In the genomic region with DNA sequence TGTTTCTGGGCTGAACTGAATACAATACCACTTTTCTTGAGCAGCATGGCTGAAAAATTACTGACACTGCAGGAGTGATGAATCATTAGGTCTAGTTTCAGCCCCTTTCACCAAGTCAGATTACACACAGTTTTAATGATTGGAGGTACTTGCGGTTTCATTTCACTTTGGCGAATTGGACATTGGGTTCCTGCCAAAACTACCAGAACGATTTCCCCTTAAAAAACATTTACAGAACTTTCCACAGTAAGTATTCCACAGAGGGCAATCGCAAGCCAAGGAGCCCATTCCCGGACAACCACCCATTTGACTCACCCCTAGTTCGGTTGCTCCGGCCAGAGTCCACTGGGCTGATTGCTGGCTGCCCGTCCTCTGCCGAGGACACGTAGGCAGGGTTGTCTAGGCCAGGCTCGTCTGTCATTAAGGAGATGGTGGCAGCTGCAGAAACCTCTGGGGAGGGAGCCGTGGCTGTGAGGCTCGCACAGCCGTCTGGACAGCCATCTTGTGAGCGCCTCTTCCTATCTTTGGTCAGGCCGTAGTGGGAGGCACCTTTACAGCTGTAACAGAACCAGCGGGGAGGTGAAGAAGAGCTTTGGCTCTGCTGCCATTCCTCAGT, we compare ENCODE assay signal across 10 cellular contexts.
DNase-seq lines count a peak whose midpoint lies in the region; ATAC-seq and TF ChIP-seq lines count a peak whose summit lies in the region.
"Had no signal": no experiment of that assay in that cellular context is flagged by ENCODE, and none has a peak within 500 bp of the region (broad histone marks: within the 10 kb centered on the region; RNA-seq: fewer than 3 reads in every experiment).

No MANE protein-coding gene starts in this region.

- H3K27me3 Mint-ChIP-seq in glutamatergic neuron (ENCODE audit: unreplicated experiment): no peaks in the 10 kb centered on the region
- H3K27me3 Mint-ChIP-seq in CD8-positive, alpha-beta memory T cell: peaks cover 0 to 8% of the 10 kb centered on the region in 2 donors

- 20 to 41% (median 31%) methylated on average over 17 of the region's 17 CpGs for WGBS in psoas muscle, 3 donors

- no peaks in the 10 kb centered on the region for H3K9me3 Mint-ChIP-seq in glutamatergic neuron (ENCODE audit: unreplicated experiment)
- no peaks in the 10 kb centered on the region for H3K9me3 Mint-ChIP-seq in CD8-positive, alpha-beta memory T cell
- no peaks in the 10 kb centered on the region for H3K9me3 Mint-ChIP-seq in stimulated activated effector memory CD8-positive, alpha-beta T cell treated with anti-CD3 and anti-CD28 coated beads, Interleukin-12 subunit alpha, Interleukin-12 subunit beta, amount 100 ng/mL, for 72 hours
- H3K9me3 Mint-ChIP-seq: activated T-cell treated with anti-CD3 and anti-CD28 coated beads, Interleukin-2, amount 50 U/mL, for 4 hours had no signal

- no peaks in the 10 kb centered on the region for H3K27me3 ChIP-seq in SJCRH30
- H3K27me3 ChIP-seq in psoas muscle (ENCODE audit: insufficient read depth in 3 of 3, low read length in 2 of 3): no peaks in the 10 kb centered on the region
- no peaks in the 10 kb centered on the region for H3K27me3 ChIP-seq in CD8-positive, alpha-beta memory T cell (ENCODE audit: insufficient read depth, low read length, poor library complexity, severe bottlenecking)

- peak; percentile 79 to 95 (median 90) for ATAC-seq in psoas muscle
- ATAC-seq in stimulated activated naive CD8-positive, alpha-beta T cell treated with anti-CD3 and anti-CD28 coated beads, Interleukin-15, Interleukin-2, amounts not matched to agents 100 U/mL and 50 U/mL, for 24 hours: no peak
- ATAC-seq in stimulated activated effector memory CD8-positive, alpha-beta T cell treated with anti-CD3 and anti-CD28 coated beads, Interleukin-12 subunit alpha, Interleukin-12 subunit beta, amount 100 ng/mL, for 72 hours: no peak
- ATAC-seq: activated T-cell treated with anti-CD3 and anti-CD28 coated beads, Interleukin-2, amount 50 U/mL, for 4 hours had no signal

- H3K36me3 Mint-ChIP-seq in glutamatergic neuron (ENCODE audit: unreplicated experiment): no peaks in the 10 kb centered on the region
- H3K36me3 Mint-ChIP-seq in CD8-positive, alpha-beta memory T cell: no peaks in the 10 kb centered on the region
- H3K36me3 Mint-ChIP-seq in stimulated activated effector memory CD8-positive, alpha-beta T cell treated with anti-CD3 and anti-CD28 coated beads, Interleukin-12 subunit alpha, Interleukin-12 subunit beta, amount 100 ng/mL, for 72 hours: no peaks in the 10 kb centered on the region

- H3K27ac ChIP-seq in SJCRH30 (peak overlapping the region; percentile 88), psoas muscle (peak overlapping the region; percentile 11)
- H3K27ac ChIP-seq in CD8-positive, alpha-beta memory T cell (ENCODE audit: low read depth, low read length): no peak overlapping the region

- intact Hi-C loops in psoas muscle (cut with DNase I): no loop called here

- no peaks in the 10 kb centered on the region for H3K9me3 ChIP-seq in SJCRH30 (replicated peaks)
- H3K9me3 ChIP-seq in psoas muscle: no peaks in the 10 kb centered on the region
- H3K9me3 ChIP-seq in CD8-positive, alpha-beta memory T cell (ENCODE audit: low read length): no peaks in the 10 kb centered on the region

- peaks cover 6% of the 10 kb centered on the region for H3K4me1 Mint-ChIP-seq in glutamatergic neuron (ENCODE audit: low read depth, unreplicated experiment)
- no peaks in the 10 kb centered on the region for H3K4me1 Mint-ChIP-seq in CD8-positive, alpha-beta memory T cell
- H3K4me1 Mint-ChIP-seq in stimulated activated effector memory CD8-positive, alpha-beta T cell treated with anti-CD3 and anti-CD28 coated beads, Interleukin-12 subunit alpha, Interleukin-12 subunit beta, amount 100 ng/mL, for 72 hours: no peaks in the 10 kb centered on the region

- H3K4me1 ChIP-seq in SJCRH30: peaks cover 9% of the 10 kb centered on the region; the same call in 1 of the 2 replicates
- H3K4me1 ChIP-seq in psoas muscle: no peaks in the 10 kb centered on the region
- H3K4me1 ChIP-seq in CD8-positive, alpha-beta memory T cell (ENCODE audit: insufficient read depth, low read length): no peaks in the 10 kb centered on the region

- no peak for TF ChIP-seq CTCF in glutamatergic neuron (IDR thresholded peaks at IDR 0.05; ENCODE audit: partially characterized antibody, unreplicated experiment)
- no peak for TF ChIP-seq CTCF in psoas muscle (IDR thresholded peaks at IDR 0.05)

- DNase-seq in EH (ENCODE audit: low read depth) (peak; percentile 54), SJCRH30 (peak; percentile 83 to 85), glutamatergic neuron (peak; percentile 61), psoas muscle (peak; percentile 74 to 88), NOMO-1 (lab: John Stamatoyannopoulos, UW; ENCODE audit: unreplicated experiment in 2 of 2) (no peak)
- no peak for DNase-seq in CD8-positive, alpha-beta memory T cell
- no peak for DNase-seq in stimulated activated naive CD8-positive, alpha-beta T cell treated with anti-CD3 and anti-CD28 coated beads, Interleukin-15, Interleukin-2, amounts not matched to agents 100 U/mL and 50 U/mL, for 24 hours
- DNase-seq in stimulated activated effector memory CD8-positive, alpha-beta T cell treated with anti-CD3 and anti-CD28 coated beads, Interleukin-12 subunit alpha, Interleukin-12 subunit beta, amount 100 ng/mL, for 72 hours (ENCODE audit: low spot score in 2 of 2): no peak
- DNase-seq: activated T-cell treated with anti-CD3 and anti-CD28 coated beads, Interleukin-2, amount 50 U/mL, for 4 hours; NCI-H510A had no signal

- H3K4me3 Mint-ChIP-seq in glutamatergic neuron (ENCODE audit: unreplicated experiment): no peak overlapping the region
- H3K4me3 Mint-ChIP-seq in CD8-positive, alpha-beta memory T cell: no peak overlapping the region
- no peak overlapping the region for H3K4me3 Mint-ChIP-seq in stimulated activated effector memory CD8-positive, alpha-beta T cell treated with anti-CD3 and anti-CD28 coated beads, Interleukin-12 subunit alpha, Interleukin-12 subunit beta, amount 100 ng/mL, for 72 hours
- H3K4me3 Mint-ChIP-seq: activated T-cell treated with anti-CD3 and anti-CD28 coated beads, Interleukin-2, amount 50 U/mL, for 4 hours had no signal

- POLR2A ChIA-PET in CD8-positive, alpha-beta memory T cell (lab: Charles Lee): no interaction called here

- H3K4me3 ChIP-seq in SJCRH30 (peak overlapping the region; percentile 54), psoas muscle (peak overlapping the region; percentile 13)
- H3K4me3 ChIP-seq in CD8-positive, alpha-beta memory T cell (ENCODE audit: low read length): no peak overlapping the region

- CTCF ChIA-PET in CD8-positive, alpha-beta memory T cell (lab: Charles Lee): interaction anchor here (1.6 kb wide), 1 partner anchor 726 kb away, joined by 4 read pairs; no protein-coding TSS in a partner anchor

- H3K36me3 ChIP-seq in SJCRH30 (no peaks in the 10 kb centered on the region), psoas muscle (ENCODE audit: insufficient read depth in 1 of 2, low read depth in 1 of 2) (no peaks in the 10 kb centered on the region)
- H3K36me3 ChIP-seq in CD8-positive, alpha-beta memory T cell (ENCODE audit: insufficient read depth, low read length): no peaks in the 10 kb centered on the region

- H3K27ac Mint-ChIP-seq in glutamatergic neuron (ENCODE audit: unreplicated experiment): peak overlapping the region; percentile 85
- H3K27ac Mint-ChIP-seq in CD8-positive, alpha-beta memory T cell: no peak overlapping the region
- H3K27ac Mint-ChIP-seq in stimulated activated effector memory CD8-positive, alpha-beta T cell treated with anti-CD3 and anti-CD28 coated beads, Interleukin-12 subunit alpha, Interleukin-12 subunit beta, amount 100 ng/mL, for 72 hours: no peak overlapping the region

Comparison
In these comparisons a context has a peak if more than half of its experiments do, and no peak if none do; other contexts are left out.
1. DNase-seq: peak in EH (single experiment), SJCRH30 (2 of 2), glutamatergic neuron (single experiment) and psoas muscle (2 of 2); none in CD8-positive, alpha-beta memory T cell (0 of 5), stimulated activated naive CD8-positive, alpha-beta T cell treated with anti-CD3 and anti-CD28 coated beads, Interleukin-15, Interleukin-2, amounts not matched to agents 100 U/mL and 50 U/mL, for 24 hours (single experiment), NOMO-1 (0 of 2) and stimulated activated effector memory CD8-positive, alpha-beta T cell treated with anti-CD3 and anti-CD28 coated beads, Interleukin-12 subunit alpha, Interleukin-12 subunit beta, amount 100 ng/mL, for 72 hours (0 of 2).
2. ATAC-seq: peak in psoas muscle (4 of 4); none in stimulated activated naive CD8-positive, alpha-beta T cell treated with anti-CD3 and anti-CD28 coated beads, Interleukin-15, Interleukin-2, amounts not matched to agents 100 U/mL and 50 U/mL, for 24 hours (single experiment) and stimulated activated effector memory CD8-positive, alpha-beta T cell treated with anti-CD3 and anti-CD28 coated beads, Interleukin-12 subunit alpha, Interleukin-12 subunit beta, amount 100 ng/mL, for 72 hours (single experiment).